Comparison of ENCODE assay signal across 13 cellular contexts in genomic region chr4:146105464-146105863, GRCh38.
A peak's percentile ranks its signal among the peaks of the same experiment; 100 is the strongest.
DNase-seq lines count a peak whose midpoint lies in the region; ATAC-seq and TF ChIP-seq lines count a peak whose summit lies in the region.
"Had no signal": no experiment of that assay in that cellular context is flagged by ENCODE, and none has a peak within 500 bp of the region (broad histone marks: within the 10 kb centered on the region; RNA-seq: fewer than 3 reads in every experiment).

No MANE protein-coding gene starts in this region.

- H3K9ac ChIP-seq in OCI-LY3 (ENCODE audit: low read length), result peak overlapping the region; percentile 2; the same call in 1 of the 2 replicates

- no peaks in the 10 kb centered on the region for H4K20me1 ChIP-seq in OCI-LY3 (ENCODE audit: insufficient read depth, low read length)

- peak overlapping the region; percentile 1; the same call in 1 of the 2 replicates for H3K4me3 ChIP-seq in OCI-LY3 (ENCODE audit: low read length)
- H3K4me3 ChIP-seq in brain microvascular endothelial cell (ENCODE audit: low read depth, low read length), result no peak overlapping the region
- H3K4me3 ChIP-seq: HAP-1, skin epidermis had no signal

- no peak for DNase-seq in stimulated activated naive CD8-positive, alpha-beta T cell treated with anti-CD3 and anti-CD28 coated beads, Interleukin-15, amount 100 ng/mL, for 72 hours
- no peak for DNase-seq in stimulated activated naive CD8-positive, alpha-beta T cell treated with anti-CD3 and anti-CD28 coated beads, Interleukin-15, Interleukin-2, amounts not matched to agents 100 U/mL and 50 U/mL, for 24 hours
- DNase-seq in brain microvascular endothelial cell (no peak), SHP77 treated with DMSO at 0.1 percent for 48 hours (lab: John Stamatoyannopoulos, UW) (no peak), pons (ENCODE audit: low spot score) (no peak)
- DNase-seq: activated effector memory CD4-positive, alpha-beta T cell treated with anti-CD3 and anti-CD28 coated beads, Interleukin-2, amount 50 U/mL, for 16 hours; mesenchymal stem cell had no signal

- peaks cover 4% of the 10 kb centered on the region; the same call in 1 of the 2 replicates for H3K9me3 ChIP-seq in OCI-LY3 (ENCODE audit: insufficient read depth, low read length)
- H3K9me3 ChIP-seq: HAP-1 had no signal

- H3K27ac ChIP-seq in OCI-LY3 (ENCODE audit: low read length) (peak overlapping the region; percentile 3; the same call in 1 of the 2 replicates), brain microvascular endothelial cell (no peak overlapping the region)

- H3K36me3 ChIP-seq in OCI-LY3 (replicated peaks; ENCODE audit: low read depth, low read length) (no peaks in the 10 kb centered on the region), brain microvascular endothelial cell (replicated peaks) (no peaks in the 10 kb centered on the region)
- H3K36me3 ChIP-seq: HAP-1 had no signal

- peaks cover 28% of the 10 kb centered on the region for H3K4me1 ChIP-seq in OCI-LY3 (ENCODE audit: low read length)
- H3K4me1 ChIP-seq: HAP-1 had no signal

- H3K4me3 Mint-ChIP-seq in stimulated activated naive CD8-positive, alpha-beta T cell treated with anti-CD3 and anti-CD28 coated beads, Interleukin-15, amount 100 ng/mL, for 72 hours, result no peak overlapping the region
- H3K4me3 Mint-ChIP-seq: stimulated activated naive CD8-positive, alpha-beta T cell treated with anti-CD3 and anti-CD28 coated beads, Interleukin-15, Interleukin-2, amounts not matched to agents 100 ng/mL and 50 ng/mL, for 24 hours had no signal

- no peaks in the 10 kb centered on the region for H3K9me3 Mint-ChIP-seq in stimulated activated naive CD8-positive, alpha-beta T cell treated with anti-CD3 and anti-CD28 coated beads, Interleukin-15, amount 100 ng/mL, for 72 hours
- H3K9me3 Mint-ChIP-seq: stimulated activated naive CD8-positive, alpha-beta T cell treated with anti-CD3 and anti-CD28 coated beads, Interleukin-15, Interleukin-2, amounts not matched to agents 100 ng/mL and 50 ng/mL, for 24 hours had no signal

- in situ Hi-C loops in brain microvascular endothelial cell (cut with HindIII; ENCODE audit: low pct_ligation_motif_present, low sequenced_read_pairs), result no loop called here

- H3K27me3 ChIP-seq in OCI-LY3 (ENCODE audit: low read depth, low read length), result peaks cover 4% of the 10 kb centered on the region; the same call in 1 of the 2 replicates
- no peaks in the 10 kb centered on the region for H3K27me3 ChIP-seq in brain microvascular endothelial cell (replicated peaks)

- no peaks in the 10 kb centered on the region for H3K79me2 ChIP-seq in OCI-LY3 (ENCODE audit: low read length)

- H3K4me1 Mint-ChIP-seq in stimulated activated naive CD8-positive, alpha-beta T cell treated with anti-CD3 and anti-CD28 coated beads, Interleukin-15, amount 100 ng/mL, for 72 hours, result no peaks in the 10 kb centered on the region

- 0 out of 2 replicates have a peak overlapping the region, but pooled peaks have one; percentile 8 for H2AFZ ChIP-seq in OCI-LY3 (ENCODE audit: low read depth, low read length)

- peak; percentile 45 for ATAC-seq in stimulated activated naive CD8-positive, alpha-beta T cell treated with anti-CD3 and anti-CD28 coated beads, Interleukin-15, amount 100 ng/mL, for 72 hours
- ATAC-seq in stimulated activated naive CD8-positive, alpha-beta T cell treated with anti-CD3 and anti-CD28 coated beads, Interleukin-15, Interleukin-2, amounts not matched to agents 100 U/mL and 50 U/mL, for 24 hours, result no peak
- ATAC-seq in HG02938 (IDR thresholded peaks at IDR 0.05; ENCODE audit: unreplicated experiment) (peak; percentile 46), HG03139 (IDR thresholded peaks at IDR 0.05; ENCODE audit: unreplicated experiment) (no peak)

- H3K4me2 ChIP-seq in OCI-LY3 (ENCODE audit: low read length), result peak overlapping the region; percentile 43

- H3K27me3 Mint-ChIP-seq in stimulated activated naive CD8-positive, alpha-beta T cell treated with anti-CD3 and anti-CD28 coated beads, Interleukin-15, amount 100 ng/mL, for 72 hours, result peaks cover 22% of the 10 kb centered on the region

- H3K27ac Mint-ChIP-seq in stimulated activated naive CD8-positive, alpha-beta T cell treated with anti-CD3 and anti-CD28 coated beads, Interleukin-15, amount 100 ng/mL, for 72 hours, result no peak overlapping the region
- H3K27ac Mint-ChIP-seq: stimulated activated naive CD8-positive, alpha-beta T cell treated with anti-CD3 and anti-CD28 coated beads, Interleukin-15, Interleukin-2, amounts not matched to agents 100 ng/mL and 50 ng/mL, for 24 hours had no signal

- TF ChIP-seq CTCF in OCI-LY3 (IDR thresholded peaks at IDR 0.05; ENCODE audit: low read depth, low read length), result no peak
- TF ChIP-seq CTCF in brain microvascular endothelial cell (IDR thresholded peaks at IDR 0.05; ENCODE audit: low read depth, low read length, missing control alignments), result no peak

Comparison
In these comparisons a context has a peak if more than half of its experiments do, and no peak if none do; other contexts are left out.
1. ATAC-seq: peak in stimulated activated naive CD8-positive, alpha-beta T cell treated with anti-CD3 and anti-CD28 coated beads, Interleukin-15, amount 100 ng/mL, for 72 hours (single experiment) and HG02938 (single experiment); none in stimulated activated naive CD8-positive, alpha-beta T cell treated with anti-CD3 and anti-CD28 coated beads, Interleukin-15, Interleukin-2, amounts not matched to agents 100 U/mL and 50 U/mL, for 24 hours (single experiment) and HG03139 (single experiment).